ENCODE assay signal across 3 cellular contexts in the genomic region with DNA sequence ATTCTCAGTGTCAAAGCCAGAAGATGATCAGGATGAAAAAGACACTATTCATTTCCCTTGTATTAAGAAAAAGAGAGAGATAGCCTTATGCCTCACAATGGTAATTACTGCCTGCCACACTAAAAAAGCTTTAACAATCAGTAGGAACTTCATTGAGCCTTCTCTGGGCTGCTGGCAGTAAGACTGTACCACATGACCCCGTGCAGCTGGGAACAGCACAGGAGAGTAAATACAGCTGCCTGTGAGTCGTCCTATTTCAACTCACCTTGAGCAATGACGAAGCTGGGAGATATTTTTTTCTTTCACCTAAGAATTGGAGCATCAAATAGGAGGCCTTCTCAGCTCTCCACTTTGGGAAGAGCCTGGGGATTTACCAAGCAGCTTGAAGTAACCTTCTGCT.
TF ChIP-seq lines count a peak whose summit lies in the region.

No MANE protein-coding gene starts in this region.

TF ChIP-seq in GM23338, 12 proteins besides CTCF, POLR2A, EP300 and RAD21 (continues in another document):
- no peak for TF ChIP-seq REST (IDR thresholded peaks at IDR 0.05; ENCODE audit: unreplicated experiment)
- TF ChIP-seq CREB1 (CRISPR knock-in tag; IDR thresholded peaks at IDR 0.05; ENCODE audit: low read depth), result no peak

TF ChIP-seq in GM12878, 131 proteins besides CTCF, POLR2A, EP300 and RAD21 (continued from another document):
- TF ChIP-seq E4F1 (IDR thresholded peaks at IDR 0.05; ENCODE audit: borderline replicate concordance, partially characterized antibody), result no peak
- TF ChIP-seq CREM (IDR thresholded peaks at IDR 0.05; ENCODE audit: low read depth), result no peak
- TF ChIP-seq, protein P1, sequence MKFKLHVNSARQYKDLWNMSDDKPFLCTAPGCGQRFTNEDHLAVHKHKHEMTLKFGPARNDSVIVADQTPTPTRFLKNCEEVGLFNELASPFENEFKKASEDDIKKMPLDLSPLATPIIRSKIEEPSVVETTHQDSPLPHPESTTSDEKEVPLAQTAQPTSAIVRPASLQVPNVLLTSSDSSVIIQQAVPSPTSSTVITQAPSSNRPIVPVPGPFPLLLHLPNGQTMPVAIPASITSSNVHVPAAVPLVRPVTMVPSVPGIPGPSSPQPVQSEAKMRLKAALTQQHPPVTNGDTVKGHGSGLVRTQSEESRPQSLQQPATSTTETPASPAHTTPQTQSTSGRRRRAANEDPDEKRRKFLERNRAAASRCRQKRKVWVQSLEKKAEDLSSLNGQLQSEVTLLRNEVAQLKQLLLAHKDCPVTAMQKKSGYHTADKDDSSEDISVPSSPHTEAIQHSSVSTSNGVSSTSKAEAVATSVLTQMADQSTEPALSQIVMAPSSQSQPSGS (IDR thresholded peaks at IDR 0.05; ENCODE audit: low read length), result no peak
- TF ChIP-seq SUZ12 (IDR thresholded peaks at IDR 0.05; ENCODE audit: unreplicated experiment), result no peak
- no peak for TF ChIP-seq ASH2L (IDR thresholded peaks at IDR 0.05; ENCODE audit: borderline replicate concordance, low read depth)
- no peak for TF ChIP-seq GATAD2B (conservative IDR thresholded peaks at IDR 0.05; ENCODE audit: low read depth)
- TF ChIP-seq MEF2B (IDR thresholded peaks at IDR 0.05; ENCODE audit: partially characterized antibody, poor library complexity, severe bottlenecking), result no peak
- no peak for TF ChIP-seq ZBTB4 (CRISPR knock-in tag; IDR thresholded peaks at IDR 0.05)
- TF ChIP-seq CHD1 (IDR thresholded peaks at IDR 0.05; ENCODE audit: low read depth, low read length), result no peak
- no peak for TF ChIP-seq LARP7 (IDR thresholded peaks at IDR 0.05)
- no peak for TF ChIP-seq PAX8 (IDR thresholded peaks at IDR 0.05)

TF ChIP-seq in neural cell, 6 proteins besides CTCF, POLR2A, EP300 and RAD21 (continued from another document):
- TF ChIP-seq REST (IDR thresholded peaks at IDR 0.05; ENCODE audit: borderline replicate concordance) (no peak), POLR2AphosphoS5 (IDR thresholded peaks at IDR 0.05) (no peak), TAF1 (IDR thresholded peaks at IDR 0.05; ENCODE audit: low read depth) (no peak), EZH2 (IDR thresholded peaks at IDR 0.05; ENCODE audit: borderline replicate concordance, insufficient read depth, low read length, poor library complexity, severe bottlenecking) (no peak), MXI1 (conservative IDR thresholded peaks at IDR 0.05; ENCODE audit: poor library complexity, severe bottlenecking) (no peak)
